ENCODE assay signal across 11 cellular contexts in the genomic region with DNA sequence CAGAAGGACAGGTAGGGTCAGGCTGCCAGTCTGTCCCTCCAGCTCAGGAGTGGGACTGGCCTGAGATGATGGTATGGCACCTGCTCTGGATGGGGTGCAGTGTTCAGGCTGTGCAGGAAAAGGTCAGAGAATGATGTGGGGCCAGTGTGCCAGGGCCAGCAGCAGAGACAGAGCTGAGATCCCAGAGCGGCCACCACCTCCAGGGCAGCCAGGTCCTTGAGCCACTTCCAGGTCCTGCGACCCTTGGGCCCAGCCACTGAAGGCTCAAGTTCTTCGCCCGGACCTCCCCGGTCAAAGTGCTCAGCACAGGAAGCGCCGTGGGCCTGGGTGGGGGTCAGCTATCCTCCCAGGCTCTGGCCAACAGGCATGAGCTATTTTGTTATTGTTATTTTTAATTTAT.
"Had no signal": no experiment of that assay in that cellular context is flagged by ENCODE, and none has a peak within 500 bp of the region (broad histone marks: within the 10 kb centered on the region; RNA-seq: fewer than 3 reads in every experiment).

No MANE protein-coding gene starts in this region.

- H3K9me3 ChIP-seq: ovary had no signal

- H3K27ac ChIP-seq: foreskin keratinocyte, ovary had no signal

- H3K4me3 ChIP-seq: ovary had no signal

- H3K36me3 ChIP-seq: ovary had no signal

- H3K4me1 ChIP-seq: foreskin keratinocyte had no signal

- DNase-seq: activated CD4-positive, alpha-beta T cell treated with anti-CD3 and anti-CD28 coated beads, Interleukin-2, amount 50 U/mL, for 1 hour; activated naive CD4-positive, alpha-beta T cell; activated T-cell treated with anti-CD3 and anti-CD28 coated beads for 4 hours; foreskin keratinocyte; immature natural killer cell; stimulated activated CD4-positive, alpha-beta T cell treated with anti-CD3 and anti-CD28 coated beads, Interleukin-2, amount 100 ng/mL, for 48 hours; stimulated activated naive B cell treated with anti-CD40 and anti-IgM and Interleukin-4, amounts not matched to agents 10 μg/mL and 1 μg/mL and 100 μg/mL, for 72 hours had no signal

- H3K27me3 ChIP-seq: ovary had no signal

- ATAC-seq: activated CD4-positive, CD25-positive, alpha-beta regulatory T cell treated with anti-CD3 and anti-CD28 coated beads, Interleukin-2, amount 50 U/mL, for 24 hours; foreskin keratinocyte; stimulated activated naive B cell treated with anti-CD40 and anti-IgM and Interleukin-4, amounts not matched to agents 10 μg/mL and 1 μg/mL and 100 μg/mL, for 72 hours had no signal

- FAIRE-seq: astrocyte, bronchial epithelial cell had no signal
